1 cellular context compared by ENCODE assay signal in the genomic region with DNA sequence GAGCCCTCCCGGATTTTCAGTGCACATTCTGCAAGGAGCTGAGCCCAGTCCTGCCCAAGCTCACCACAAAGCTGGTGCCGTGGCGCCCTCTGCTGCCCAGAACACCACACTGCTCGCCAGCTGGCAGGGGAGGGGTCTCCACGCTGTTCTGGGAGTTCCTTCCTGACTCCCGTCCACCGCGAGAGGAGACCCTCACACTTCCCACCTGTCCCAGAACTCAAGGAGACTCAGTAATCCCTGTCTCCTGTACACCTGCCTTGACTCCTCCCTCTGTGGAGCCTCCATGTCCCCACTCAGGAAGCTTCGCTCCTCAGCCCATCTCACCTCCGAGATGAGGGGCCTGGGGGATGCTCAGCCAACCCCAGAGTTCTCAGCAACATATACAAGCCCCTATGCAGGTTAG.
TF ChIP-seq lines count a peak whose summit lies in the region.

No MANE protein-coding gene starts in this region.

TF ChIP-seq in K562, 482 proteins besides CTCF, POLR2A, EP300 and RAD21 (continued from another document and continues in another):
- TF ChIP-seq SP2 (IDR thresholded peaks at IDR 0.05; ENCODE audit: extremely low read depth, low read depth, low read length, poor library complexity, severe bottlenecking) (no peak), ZNF316 (IDR thresholded peaks at IDR 0.05) (no peak), SMC3 (conservative IDR thresholded peaks at IDR 0.05; ENCODE audit: insufficient read depth, low read depth, low read length) (peak; percentile 98), ZNF324 (CRISPR knock-in tag; IDR thresholded peaks at IDR 0.05) (no peak), ZZZ3 (IDR thresholded peaks at IDR 0.05) (no peak), ZNF134 (CRISPR knock-in tag; conservative IDR thresholded peaks at IDR 0.05) (no peak), TCF7L2 (IDR thresholded peaks at IDR 0.05; ENCODE audit: low read depth, low read length) (no peak), FIP1L1 (IDR thresholded peaks at IDR 0.05; ENCODE audit: low read depth, low read length, poor library complexity, severe bottlenecking) (no peak), SRF (CRISPR knock-in tag; IDR thresholded peaks at IDR 0.05) (0 out of 4 replicates have a peak, but pooled peaks of 1 of the 2 experiments have one; percentile 30), U2AF2 (optimal IDR thresholded peaks at IDR 0.05; ENCODE audit: low read depth, low read length) (no peak), MCM3 (IDR thresholded peaks at IDR 0.05) (no peak), PML (IDR thresholded peaks at IDR 0.05; ENCODE audit: low read length) (no peak), PYGO2 (tag; IDR thresholded peaks at IDR 0.05) (no peak), ZNF384 (IDR thresholded peaks at IDR 0.05; ENCODE audit: low read depth, low read length) (no peak), KDM1A (IDR thresholded peaks at IDR 0.05) (no peak), FOXM1 (IDR thresholded peaks at IDR 0.05; ENCODE audit: low read depth) (no peak), FOXM1 (CRISPR knock-in tag; IDR thresholded peaks at IDR 0.05; ENCODE audit: low read depth) (no peak), CBFA2T2 (conservative IDR thresholded peaks at IDR 0.05) (no peak), STAG1 (CRISPR knock-in tag; IDR thresholded peaks at IDR 0.05; ENCODE audit: borderline replicate concordance) (peak; percentile 99), PRPF4 (IDR thresholded peaks at IDR 0.05; ENCODE audit: insufficient read depth, low read depth, low read length, poor library complexity, severe bottlenecking) (no peak), ZNF445 (CRISPR knock-in tag; IDR thresholded peaks at IDR 0.05; ENCODE audit: low read depth) (no peak), ASH1L (IDR thresholded peaks at IDR 0.05; ENCODE audit: borderline replicate concordance, low read depth, partially characterized antibody) (no peak), ZNF24 (IDR thresholded peaks at IDR 0.05) (0 out of 2 replicates have a peak, but pooled peaks have one; percentile 43), SOX6 (IDR thresholded peaks at IDR 0.05) (no peak), TSC22D4 (tag; IDR thresholded peaks at IDR 0.05) (no peak), MTA3 (IDR thresholded peaks at IDR 0.05; ENCODE audit: borderline replicate concordance) (no peak), MAZ (CRISPR knock-in tag; conservative IDR thresholded peaks at IDR 0.05 in 1 of 2, IDR thresholded peaks at IDR 0.05 in 1 of 2) (peak in 1 of 2 experiments; percentile 85; a peak in 2 of 4 replicates), CHCHD3 (CRISPR knock-in tag; IDR thresholded peaks at IDR 0.05) (no peak), DMBX1 (CRISPR knock-in tag; IDR thresholded peaks at IDR 0.05; ENCODE audit: borderline replicate concordance) (no peak), GTF2E2 (tag; IDR thresholded peaks at IDR 0.05) (no peak), JUN (IDR thresholded peaks at IDR 0.05; ENCODE audit: borderline replicate concordance, low read depth, low read length) (no peak), JUN (CRISPR knock-in tag; IDR thresholded peaks at IDR 0.05; ENCODE audit: borderline replicate concordance) (no peak), TBL1XR1 (IDR thresholded peaks at IDR 0.05; ENCODE audit: low read length in 2 of 2) (0 out of 4 replicates have a peak, but pooled peaks of 1 of the 2 experiments have one; percentile 43), CBX1 (IDR thresholded peaks at IDR 0.05; ENCODE audit: low read depth) (no peak), ZNF3 (CRISPR knock-in tag; IDR thresholded peaks at IDR 0.05) (no peak), TCFL5 (CRISPR knock-in tag; conservative IDR thresholded peaks at IDR 0.05) (no peak), SMARCA5 (IDR thresholded peaks at IDR 0.05) (no peak), NELFE (IDR thresholded peaks at IDR 0.05; ENCODE audit: insufficient read depth, insufficient read length) (no peak), ZBED1 (IDR thresholded peaks at IDR 0.05) (no peak)
- TF ChIP-seq, protein P1, sequence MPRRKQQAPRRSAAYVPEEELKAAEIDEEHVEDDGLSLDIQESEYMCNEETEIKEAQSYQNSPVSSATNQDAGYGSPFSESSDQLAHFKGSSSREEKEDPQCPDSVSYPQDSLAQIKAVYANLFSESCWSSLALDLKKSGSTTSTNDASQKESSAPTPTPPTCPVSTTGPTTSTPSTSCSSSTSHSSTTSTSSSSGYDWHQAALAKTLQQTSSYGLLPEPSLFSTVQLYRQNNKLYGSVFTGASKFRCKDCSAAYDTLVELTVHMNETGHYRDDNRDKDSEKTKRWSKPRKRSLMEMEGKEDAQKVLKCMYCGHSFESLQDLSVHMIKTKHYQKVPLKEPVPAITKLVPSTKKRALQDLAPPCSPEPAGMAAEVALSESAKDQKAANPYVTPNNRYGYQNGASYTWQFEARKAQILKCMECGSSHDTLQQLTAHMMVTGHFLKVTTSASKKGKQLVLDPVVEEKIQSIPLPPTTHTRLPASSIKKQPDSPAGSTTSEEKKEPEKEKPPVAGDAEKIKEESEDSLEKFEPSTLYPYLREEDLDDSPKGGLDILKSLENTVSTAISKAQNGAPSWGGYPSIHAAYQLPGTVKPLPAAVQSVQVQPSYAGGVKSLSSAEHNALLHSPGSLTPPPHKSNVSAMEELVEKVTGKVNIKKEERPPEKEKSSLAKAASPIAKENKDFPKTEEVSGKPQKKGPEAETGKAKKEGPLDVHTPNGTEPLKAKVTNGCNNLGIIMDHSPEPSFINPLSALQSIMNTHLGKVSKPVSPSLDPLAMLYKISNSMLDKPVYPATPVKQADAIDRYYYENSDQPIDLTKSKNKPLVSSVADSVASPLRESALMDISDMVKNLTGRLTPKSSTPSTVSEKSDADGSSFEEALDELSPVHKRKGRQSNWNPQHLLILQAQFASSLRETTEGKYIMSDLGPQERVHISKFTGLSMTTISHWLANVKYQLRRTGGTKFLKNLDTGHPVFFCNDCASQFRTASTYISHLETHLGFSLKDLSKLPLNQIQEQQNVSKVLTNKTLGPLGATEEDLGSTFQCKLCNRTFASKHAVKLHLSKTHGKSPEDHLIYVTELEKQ (CRISPR knock-in tag; IDR thresholded peaks at IDR 0.05), result no peak
- TF ChIP-seq, protein P2, sequence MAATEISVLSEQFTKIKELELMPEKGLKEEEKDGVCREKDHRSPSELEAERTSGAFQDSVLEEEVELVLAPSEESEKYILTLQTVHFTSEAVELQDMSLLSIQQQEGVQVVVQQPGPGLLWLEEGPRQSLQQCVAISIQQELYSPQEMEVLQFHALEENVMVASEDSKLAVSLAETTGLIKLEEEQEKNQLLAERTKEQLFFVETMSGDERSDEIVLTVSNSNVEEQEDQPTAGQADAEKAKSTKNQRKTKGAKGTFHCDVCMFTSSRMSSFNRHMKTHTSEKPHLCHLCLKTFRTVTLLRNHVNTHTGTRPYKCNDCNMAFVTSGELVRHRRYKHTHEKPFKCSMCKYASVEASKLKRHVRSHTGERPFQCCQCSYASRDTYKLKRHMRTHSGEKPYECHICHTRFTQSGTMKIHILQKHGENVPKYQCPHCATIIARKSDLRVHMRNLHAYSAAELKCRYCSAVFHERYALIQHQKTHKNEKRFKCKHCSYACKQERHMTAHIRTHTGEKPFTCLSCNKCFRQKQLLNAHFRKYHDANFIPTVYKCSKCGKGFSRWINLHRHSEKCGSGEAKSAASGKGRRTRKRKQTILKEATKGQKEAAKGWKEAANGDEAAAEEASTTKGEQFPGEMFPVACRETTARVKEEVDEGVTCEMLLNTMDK (IDR thresholded peaks at IDR 0.05; ENCODE audit: borderline replicate concordance, insufficient read depth, low read depth, low read length, poor library complexity, severe bottlenecking), result peak; percentile 26
- TF ChIP-seq, protein P3, sequence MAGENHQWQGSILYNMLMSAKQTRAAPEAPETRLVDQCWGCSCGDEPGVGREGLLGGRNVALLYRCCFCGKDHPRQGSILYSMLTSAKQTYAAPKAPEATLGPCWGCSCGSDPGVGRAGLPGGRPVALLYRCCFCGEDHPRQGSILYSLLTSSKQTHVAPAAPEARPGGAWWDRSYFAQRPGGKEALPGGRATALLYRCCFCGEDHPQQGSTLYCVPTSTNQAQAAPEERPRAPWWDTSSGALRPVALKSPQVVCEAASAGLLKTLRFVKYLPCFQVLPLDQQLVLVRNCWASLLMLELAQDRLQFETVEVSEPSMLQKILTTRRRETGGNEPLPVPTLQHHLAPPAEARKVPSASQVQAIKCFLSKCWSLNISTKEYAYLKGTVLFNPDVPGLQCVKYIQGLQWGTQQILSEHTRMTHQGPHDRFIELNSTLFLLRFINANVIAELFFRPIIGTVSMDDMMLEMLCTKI (IDR thresholded peaks at IDR 0.05; ENCODE audit: partially characterized antibody), result no peak
- TF ChIP-seq, protein P4, sequence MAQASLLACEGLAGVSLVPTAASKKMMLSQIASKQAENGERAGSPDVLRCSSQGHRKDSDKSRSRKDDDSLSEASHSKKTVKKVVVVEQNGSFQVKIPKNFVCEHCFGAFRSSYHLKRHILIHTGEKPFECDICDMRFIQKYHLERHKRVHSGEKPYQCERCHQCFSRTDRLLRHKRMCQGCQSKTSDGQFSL (CRISPR knock-in tag; IDR thresholded peaks at IDR 0.05), result 0 out of 2 replicates have a peak, but pooled peaks have one; percentile 19
- TF ChIP-seq, protein P4 (tag; IDR thresholded peaks at IDR 0.05), result no peak
- TF ChIP-seq, protein P5, sequence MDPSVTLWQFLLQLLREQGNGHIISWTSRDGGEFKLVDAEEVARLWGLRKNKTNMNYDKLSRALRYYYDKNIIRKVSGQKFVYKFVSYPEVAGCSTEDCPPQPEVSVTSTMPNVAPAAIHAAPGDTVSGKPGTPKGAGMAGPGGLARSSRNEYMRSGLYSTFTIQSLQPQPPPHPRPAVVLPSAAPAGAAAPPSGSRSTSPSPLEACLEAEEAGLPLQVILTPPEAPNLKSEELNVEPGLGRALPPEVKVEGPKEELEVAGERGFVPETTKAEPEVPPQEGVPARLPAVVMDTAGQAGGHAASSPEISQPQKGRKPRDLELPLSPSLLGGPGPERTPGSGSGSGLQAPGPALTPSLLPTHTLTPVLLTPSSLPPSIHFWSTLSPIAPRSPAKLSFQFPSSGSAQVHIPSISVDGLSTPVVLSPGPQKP (CRISPR knock-in tag; IDR thresholded peaks at IDR 0.05), result no peak
- TF ChIP-seq, protein P6, sequence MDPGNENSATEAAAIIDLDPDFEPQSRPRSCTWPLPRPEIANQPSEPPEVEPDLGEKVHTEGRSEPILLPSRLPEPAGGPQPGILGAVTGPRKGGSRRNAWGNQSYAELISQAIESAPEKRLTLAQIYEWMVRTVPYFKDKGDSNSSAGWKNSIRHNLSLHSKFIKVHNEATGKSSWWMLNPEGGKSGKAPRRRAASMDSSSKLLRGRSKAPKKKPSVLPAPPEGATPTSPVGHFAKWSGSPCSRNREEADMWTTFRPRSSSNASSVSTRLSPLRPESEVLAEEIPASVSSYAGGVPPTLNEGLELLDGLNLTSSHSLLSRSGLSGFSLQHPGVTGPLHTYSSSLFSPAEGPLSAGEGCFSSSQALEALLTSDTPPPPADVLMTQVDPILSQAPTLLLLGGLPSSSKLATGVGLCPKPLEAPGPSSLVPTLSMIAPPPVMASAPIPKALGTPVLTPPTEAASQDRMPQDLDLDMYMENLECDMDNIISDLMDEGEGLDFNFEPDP (CRISPR knock-in tag; IDR thresholded peaks at IDR 0.05), result no peak
- TF ChIP-seq, protein P7, sequence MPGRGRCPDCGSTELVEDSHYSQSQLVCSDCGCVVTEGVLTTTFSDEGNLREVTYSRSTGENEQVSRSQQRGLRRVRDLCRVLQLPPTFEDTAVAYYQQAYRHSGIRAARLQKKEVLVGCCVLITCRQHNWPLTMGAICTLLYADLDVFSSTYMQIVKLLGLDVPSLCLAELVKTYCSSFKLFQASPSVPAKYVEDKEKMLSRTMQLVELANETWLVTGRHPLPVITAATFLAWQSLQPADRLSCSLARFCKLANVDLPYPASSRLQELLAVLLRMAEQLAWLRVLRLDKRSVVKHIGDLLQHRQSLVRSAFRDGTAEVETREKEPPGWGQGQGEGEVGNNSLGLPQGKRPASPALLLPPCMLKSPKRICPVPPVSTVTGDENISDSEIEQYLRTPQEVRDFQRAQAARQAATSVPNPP (IDR thresholded peaks at IDR 0.05; ENCODE audit: borderline replicate concordance, insufficient read depth, insufficient read length), result no peak
- TF ChIP-seq, protein P8, sequence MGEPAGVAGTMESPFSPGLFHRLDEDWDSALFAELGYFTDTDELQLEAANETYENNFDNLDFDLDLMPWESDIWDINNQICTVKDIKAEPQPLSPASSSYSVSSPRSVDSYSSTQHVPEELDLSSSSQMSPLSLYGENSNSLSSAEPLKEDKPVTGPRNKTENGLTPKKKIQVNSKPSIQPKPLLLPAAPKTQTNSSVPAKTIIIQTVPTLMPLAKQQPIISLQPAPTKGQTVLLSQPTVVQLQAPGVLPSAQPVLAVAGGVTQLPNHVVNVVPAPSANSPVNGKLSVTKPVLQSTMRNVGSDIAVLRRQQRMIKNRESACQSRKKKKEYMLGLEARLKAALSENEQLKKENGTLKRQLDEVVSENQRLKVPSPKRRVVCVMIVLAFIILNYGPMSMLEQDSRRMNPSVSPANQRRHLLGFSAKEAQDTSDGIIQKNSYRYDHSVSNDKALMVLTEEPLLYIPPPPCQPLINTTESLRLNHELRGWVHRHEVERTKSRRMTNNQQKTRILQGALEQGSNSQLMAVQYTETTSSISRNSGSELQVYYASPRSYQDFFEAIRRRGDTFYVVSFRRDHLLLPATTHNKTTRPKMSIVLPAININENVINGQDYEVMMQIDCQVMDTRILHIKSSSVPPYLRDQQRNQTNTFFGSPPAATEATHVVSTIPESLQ (CRISPR knock-in tag; IDR thresholded peaks at IDR 0.05), result no peak
- TF ChIP-seq, protein P9, sequence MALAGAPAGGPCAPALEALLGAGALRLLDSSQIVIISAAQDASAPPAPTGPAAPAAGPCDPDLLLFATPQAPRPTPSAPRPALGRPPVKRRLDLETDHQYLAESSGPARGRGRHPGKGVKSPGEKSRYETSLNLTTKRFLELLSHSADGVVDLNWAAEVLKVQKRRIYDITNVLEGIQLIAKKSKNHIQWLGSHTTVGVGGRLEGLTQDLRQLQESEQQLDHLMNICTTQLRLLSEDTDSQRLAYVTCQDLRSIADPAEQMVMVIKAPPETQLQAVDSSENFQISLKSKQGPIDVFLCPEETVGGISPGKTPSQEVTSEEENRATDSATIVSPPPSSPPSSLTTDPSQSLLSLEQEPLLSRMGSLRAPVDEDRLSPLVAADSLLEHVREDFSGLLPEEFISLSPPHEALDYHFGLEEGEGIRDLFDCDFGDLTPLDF (CRISPR knock-in tag; IDR thresholded peaks at IDR 0.05), result no peak
- TF ChIP-seq, protein P10, sequence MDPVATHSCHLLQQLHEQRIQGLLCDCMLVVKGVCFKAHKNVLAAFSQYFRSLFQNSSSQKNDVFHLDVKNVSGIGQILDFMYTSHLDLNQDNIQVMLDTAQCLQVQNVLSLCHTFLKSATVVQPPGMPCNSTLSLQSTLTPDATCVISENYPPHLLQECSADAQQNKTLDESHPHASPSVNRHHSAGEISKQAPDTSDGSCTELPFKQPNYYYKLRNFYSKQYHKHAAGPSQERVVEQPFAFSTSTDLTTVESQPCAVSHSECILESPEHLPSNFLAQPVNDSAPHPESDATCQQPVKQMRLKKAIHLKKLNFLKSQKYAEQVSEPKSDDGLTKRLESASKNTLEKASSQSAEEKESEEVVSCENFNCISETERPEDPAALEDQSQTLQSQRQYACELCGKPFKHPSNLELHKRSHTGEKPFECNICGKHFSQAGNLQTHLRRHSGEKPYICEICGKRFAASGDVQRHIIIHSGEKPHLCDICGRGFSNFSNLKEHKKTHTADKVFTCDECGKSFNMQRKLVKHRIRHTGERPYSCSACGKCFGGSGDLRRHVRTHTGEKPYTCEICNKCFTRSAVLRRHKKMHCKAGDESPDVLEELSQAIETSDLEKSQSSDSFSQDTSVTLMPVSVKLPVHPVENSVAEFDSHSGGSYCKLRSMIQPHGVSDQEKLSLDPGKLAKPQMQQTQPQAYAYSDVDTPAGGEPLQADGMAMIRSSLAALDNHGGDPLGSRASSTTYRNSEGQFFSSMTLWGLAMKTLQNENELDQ (CRISPR knock-in tag; IDR thresholded peaks at IDR 0.05; ENCODE audit: borderline replicate concordance), result no peak
